In the genomic region with DNA sequence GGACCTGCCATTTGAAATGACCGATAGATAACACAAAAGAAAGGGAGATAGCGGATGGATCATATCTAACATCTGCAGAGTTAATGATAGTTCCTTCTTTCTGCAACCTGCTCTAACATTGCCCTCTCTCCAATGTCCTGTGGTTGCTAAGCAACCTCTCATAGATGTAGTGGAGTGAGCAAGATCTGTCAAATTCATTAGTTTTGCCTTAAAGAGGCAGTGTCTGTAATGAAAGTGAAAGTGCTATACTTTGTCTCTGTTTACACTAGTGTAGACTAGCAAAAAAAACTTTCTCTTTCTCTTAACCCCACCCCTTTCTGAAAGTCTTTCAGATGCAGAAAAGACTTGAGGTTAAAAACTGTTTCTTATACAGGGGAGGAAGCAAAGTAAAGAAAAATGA, we compare ENCODE assay signal across 8 cellular contexts.
DNase-seq lines count a peak whose midpoint lies in the region; ATAC-seq lines count a peak whose summit lies in the region.

No MANE protein-coding gene starts in this region.

- H3K36me3 Mint-ChIP-seq in stimulated activated naive CD8-positive, alpha-beta T cell treated with anti-CD3 and anti-CD28 coated beads, Interleukin-15, Interleukin-2, amounts not matched to agents 100 ng/mL and 50 ng/mL, for 24 hours (ENCODE audit: low read depth) = no peaks in the 10 kb centered on the region

- ATAC-seq in HG02970 (IDR thresholded peaks at IDR 0.05; ENCODE audit: low FRiP score, unreplicated experiment) (peak; percentile 97), left cardiac atrium (peak; percentile 59 to 88)

- H3K27me3 Mint-ChIP-seq in stimulated activated naive CD8-positive, alpha-beta T cell treated with anti-CD3 and anti-CD28 coated beads, Interleukin-15, Interleukin-2, amounts not matched to agents 100 ng/mL and 50 ng/mL, for 24 hours = no peaks in the 10 kb centered on the region

- intact Hi-C loops in left cardiac atrium (cut with DNase I) = no loop called here

- H3K9me3 Mint-ChIP-seq in stimulated activated naive CD8-positive, alpha-beta T cell treated with anti-CD3 and anti-CD28 coated beads, Interleukin-15, Interleukin-2, amounts not matched to agents 100 ng/mL and 50 ng/mL, for 24 hours = no peaks in the 10 kb centered on the region

- H3K27ac Mint-ChIP-seq in stimulated activated naive CD8-positive, alpha-beta T cell treated with anti-CD3 and anti-CD28 coated beads, Interleukin-15, Interleukin-2, amounts not matched to agents 100 ng/mL and 50 ng/mL, for 24 hours = no peak overlapping the region

- peaks cover 19% of the 10 kb centered on the region for H3K4me1 Mint-ChIP-seq in stimulated activated naive CD8-positive, alpha-beta T cell treated with anti-CD3 and anti-CD28 coated beads, Interleukin-15, Interleukin-2, amounts not matched to agents 100 ng/mL and 50 ng/mL, for 24 hours (ENCODE audit: low read depth)

- peak overlapping the region; percentile 71 for H3K4me3 Mint-ChIP-seq in stimulated activated naive CD8-positive, alpha-beta T cell treated with anti-CD3 and anti-CD28 coated beads, Interleukin-15, Interleukin-2, amounts not matched to agents 100 ng/mL and 50 ng/mL, for 24 hours

- DNase-seq in SIG-M5 treated with dmso at 0.1 percent for 504 hours (lab: John Stamatoyannopoulos, UW; ENCODE audit: unreplicated experiment) = peak; percentile 4
- DNase-seq in SIG-M5 (lab: John Stamatoyannopoulos, UW) = no peak
- peak; percentile 39 for DNase-seq in RPMI8226
- DNase-seq in left cardiac atrium = no peak
- no peak for DNase-seq in HCEC 1CT
- DNase-seq in COR-L47 (lab: John Stamatoyannopoulos, UW) = no peak

Comparison
In these comparisons a context has a peak if more than half of its experiments do, and no peak if none do; other contexts are left out.
1. DNase-seq: peak in SIG-M5 treated with dmso at 0.1 percent for 504 hours (single experiment) and RPMI8226 (single experiment); none in SIG-M5 (single experiment), left cardiac atrium (single experiment), HCEC 1CT (single experiment) and COR-L47 (single experiment).